9 cellular contexts compared by ENCODE assay signal in the genomic region with DNA sequence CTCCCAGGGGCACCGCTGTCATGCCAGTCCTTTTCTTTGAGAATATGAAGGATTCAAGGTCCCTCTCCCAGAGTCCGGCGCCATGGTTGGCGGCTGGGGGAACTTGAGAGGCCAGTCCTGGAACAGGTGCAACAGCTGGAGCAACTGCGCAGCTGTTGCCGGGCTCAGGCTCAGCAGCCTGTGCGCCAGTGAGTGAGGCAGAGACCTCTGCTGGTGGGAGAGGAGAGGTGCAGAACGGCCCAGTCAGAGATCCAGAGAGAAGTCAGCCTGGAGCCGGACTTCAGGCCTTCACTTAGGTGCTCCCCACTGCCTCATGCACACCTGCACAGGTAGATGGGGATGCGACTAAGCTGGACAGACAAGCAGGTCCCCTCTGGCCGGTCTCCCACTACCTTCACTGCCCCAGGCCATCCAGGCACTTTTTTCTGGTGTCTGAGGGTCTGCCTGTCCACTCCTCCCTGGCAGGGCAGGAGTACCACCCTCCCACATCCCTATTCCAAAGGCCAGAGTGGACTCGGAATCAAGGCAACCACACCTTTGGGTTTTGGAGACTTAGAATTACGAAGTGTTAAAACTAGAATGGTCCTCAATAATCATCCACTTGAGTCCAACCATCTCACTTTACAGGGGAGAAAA. TPM values are rescaled to one million over a fixed set of nuclear protein-coding genes. Genes with fewer than 3 reads are reported as not detected.
DNase-seq lines count a peak whose midpoint lies in the region; ATAC-seq, FAIRE-seq and TF ChIP-seq lines count a peak whose summit lies in the region.
"Had no signal": no experiment of that assay in that cellular context is flagged by ENCODE, and none has a peak within 500 bp of the region (broad histone marks: within the 10 kb centered on the region; RNA-seq: fewer than 3 reads in every experiment).

No MANE protein-coding gene starts in this region.

- H3K27ac ChIP-seq in pancreas (no peak overlapping the region), vagina (no peak overlapping the region)

- H3K4me3 ChIP-seq in pancreas (no peak overlapping the region), vagina (no peak overlapping the region)

- no peaks in the 10 kb centered on the region for H3K36me3 ChIP-seq in pancreas
- H3K36me3 ChIP-seq in vagina = no peaks in the 10 kb centered on the region

- FAIRE-seq in pancreas (lab: Jason Lieb, UNC) = no peak
- FAIRE-seq: TTC549 had no signal

- TF ChIP-seq POLR2A in vagina (IDR thresholded peaks at IDR 0.05) = no peak

- peak; percentile 89 for DNase-seq in D341Med (ENCODE audit: low spot score)
- DNase-seq in SHP77 (lab: John Stamatoyannopoulos, UW) = peak; percentile 87 to 91
- DNase-seq in activated naive CD4-positive, alpha-beta T cell (lab: John Stamatoyannopoulos, UW) = peak in 3 of 4 experiments; percentile 11 to 31 (median 16)
- DNase-seq in globus pallidus (ENCODE audit: low spot score) = peak; percentile 79
- peak; percentile 68 to 93 (median 83) for DNase-seq in pancreas
- DNase-seq in vagina (ENCODE audit: extremely low spot score in 2 of 2) = no peak

- intact Hi-C loops in pancreas (cut with DNase I) (loop anchor here in 1 of 3 donors (5.0 to 10.0 kb wide), 2 partner anchors 92 to 114 kb away; no protein-coding TSS in a partner anchor), vagina (cut with DNase I) (loop anchor here (10.0 kb wide), 1 partner anchor 92 kb away; no protein-coding TSS in a partner anchor)

- ATAC-seq in GM21423 (IDR thresholded peaks at IDR 0.05; ENCODE audit: unreplicated experiment) = peak; percentile 87
- ATAC-seq in pancreas = peak; percentile 96 to 99 (median 99)

- no peaks in the 10 kb centered on the region for H3K9me3 ChIP-seq in pancreas
- H3K9me3 ChIP-seq in vagina = no peaks in the 10 kb centered on the region

- WGBS in pancreas, 2 donors = 5 to 8% methylated on average over 13 of the region's 13 CpGs

- H3K4me1 ChIP-seq in pancreas (no peaks in the 10 kb centered on the region), vagina (peaks cover 9% of the 10 kb centered on the region)

- peak; percentile 93 for TF ChIP-seq CTCF in LNCAP (IDR thresholded peaks at IDR 0.05)
- TF ChIP-seq CTCF in pancreas (IDR thresholded peaks at IDR 0.05) = peak; percentile 75 to 90 (median 90)
- peak; percentile 64 to 89 (median 81) for TF ChIP-seq CTCF in vagina (IDR thresholded peaks at IDR 0.05)

- H3K27me3 ChIP-seq in pancreas (peaks cover 0 to 3% (median 1%) of the 10 kb centered on the region in 4 donors), vagina (peaks cover 3% of the 10 kb centered on the region)

RNA-seq across cellular contexts. Expression of a gene that starts 4.6 kb away (rescaled TPM):
- 1 to 10 TPM in 2 of 6 donors, under 1 TPM in 3, not detected in 1; 0.72 to 6.9 (median 0.82) TPM for total RNA-seq in pancreas
- polyA plus RNA-seq in pancreas = 1 to 10 TPM; 2.0 to 3.8 TPM
- 3.7 TPM for total RNA-seq in vagina

RNA-seq across cellular contexts. Expression of a gene that starts 22.0 kb away (rescaled TPM):
- total RNA-seq in pancreas = 10 to 100 TPM in 1 of 6 donors, 1 to 10 TPM in 5; 6.7 to 12.0 (median 7.5) TPM
- 1 to 10 TPM; 2.3 to 3.5 TPM for polyA plus RNA-seq in pancreas
- 20.9 TPM for total RNA-seq in vagina

Comparison
In these comparisons a context has a peak if more than half of its experiments do, and no peak if none do; other contexts are left out.
1. DNase-seq: peak in D341Med (single experiment), SHP77 (2 of 2), activated naive CD4-positive, alpha-beta T cell (3 of 4), globus pallidus (single experiment) and pancreas (6 of 6); none in vagina (0 of 2).
2. Peak in every context shown above with its lines, with median percentiles within 50 percentile points of each other: CTCF ChIP-seq.